8 cellular contexts compared by ENCODE assay signal in the genomic region with DNA sequence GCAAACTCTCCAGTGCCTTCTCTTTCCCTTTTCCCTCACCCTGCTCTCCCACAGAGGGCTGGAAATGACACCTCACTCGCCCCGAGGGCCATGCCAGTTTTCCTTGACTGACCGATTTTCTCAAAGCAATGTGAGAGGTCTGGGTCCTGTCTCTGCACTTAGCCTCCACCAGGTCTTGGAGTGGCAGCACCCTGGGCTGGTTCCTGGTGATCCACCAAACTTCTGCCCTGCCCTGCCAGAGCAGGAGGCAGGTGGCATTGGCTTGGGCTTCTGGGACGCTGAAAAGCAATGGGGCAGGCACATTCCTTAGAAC.
A peak's percentile ranks its signal among the peaks of the same experiment; 100 is the strongest.
DNase-seq lines count a peak whose midpoint lies in the region; ATAC-seq and TF ChIP-seq lines count a peak whose summit lies in the region.

No MANE protein-coding gene starts in this region.

- WGBS in hepatocyte (ENCODE audit: low lambda C conversion rate, missing lambda C conversion rate), result 4% methylated on average over 4 of the region's 4 CpGs
- WGBS in psoas muscle, 3 donors, result 52 to 62% (median 53%) methylated on average over 4 of the region's 4 CpGs

- H3K9me2 ChIP-seq in GM23338 (ENCODE audit: insufficient read depth), result no peaks in the 10 kb centered on the region
- H3K9me2 ChIP-seq in hepatocyte (replicated peaks; ENCODE audit: insufficient read depth), result no peaks in the 10 kb centered on the region

- H3K9me3 Mint-ChIP-seq in GM23338, result no peaks in the 10 kb centered on the region

- H3K9me3 ChIP-seq in hepatocyte (ENCODE audit: low read depth) (no peaks in the 10 kb centered on the region), psoas muscle (no peaks in the 10 kb centered on the region)

- TF ChIP-seq CTCF in GM23338 (conservative IDR thresholded peaks at IDR 0.05; ENCODE audit: low read depth in 2 of 2) (no peak), hepatocyte (IDR thresholded peaks at IDR 0.05; ENCODE audit: poor library complexity) (no peak), psoas muscle (IDR thresholded peaks at IDR 0.05) (no peak)

- peak overlapping the region; percentile 85 for H3K4me3 Mint-ChIP-seq in GM23338

- DNase-seq in GM23338 (ENCODE audit: low spot score) (peak; percentile 40), hepatocyte (ENCODE audit: low spot score) (no peak), psoas muscle (no peak), retina (no peak), inferior parietal cortex (ENCODE audit: extremely low spot score) (no peak)

- H3K4me3 ChIP-seq in GM23338 (peak overlapping the region; percentile 94), hepatocyte (peak overlapping the region; percentile 83), psoas muscle (peak overlapping the region; percentile 65)

- H3K27ac Mint-ChIP-seq in GM23338, result peak overlapping the region; percentile 77; the same call in 1 of the 2 replicates

- H3K36me3 Mint-ChIP-seq in GM23338 (ENCODE audit: low read depth), result no peaks in the 10 kb centered on the region; the same call in 2 of the 3 replicates

- H3K36me3 ChIP-seq in GM23338 (ENCODE audit: insufficient read depth) (no peaks in the 10 kb centered on the region), hepatocyte (replicated peaks; ENCODE audit: insufficient read depth, low read depth) (no peaks in the 10 kb centered on the region), psoas muscle (ENCODE audit: insufficient read depth in 1 of 2, low read depth in 1 of 2) (no peaks in the 10 kb centered on the region)

- peaks cover 12% of the 10 kb centered on the region for H3K27me3 Mint-ChIP-seq in GM23338 (ENCODE audit: insufficient read depth, low read depth, poor library complexity)

- H2AFZ ChIP-seq in GM23338 (no peak overlapping the region), hepatocyte (no peak overlapping the region)

- peak; percentile 3 for ATAC-seq in GM23338
- peak; percentile 11; the same call in 1 of the 3 replicates for ATAC-seq in SK-N-SH treated with all-trans-retinoic acid at 6 μM for 48 hours
- no peak for ATAC-seq in psoas muscle
- ATAC-seq in HG02642 (IDR thresholded peaks at IDR 0.05; ENCODE audit: poor library complexity, unreplicated experiment), result no peak
- no peak for ATAC-seq in HG02970 (IDR thresholded peaks at IDR 0.05; ENCODE audit: low FRiP score, unreplicated experiment)

- H3K4me1 Mint-ChIP-seq in GM23338, result peaks cover 53% of the 10 kb centered on the region

- H3F3A ChIP-seq in GM23338 (replicated peaks; ENCODE audit: low read depth), result peaks cover 21% of the 10 kb centered on the region

- H3K27me3 ChIP-seq in GM23338 (ENCODE audit: insufficient read depth) (no peaks in the 10 kb centered on the region), hepatocyte (no peaks in the 10 kb centered on the region), psoas muscle (ENCODE audit: insufficient read depth in 3 of 3, low read length in 2 of 3) (peaks cover 0 to 3% (median 0%) of the 10 kb centered on the region in 3 donors)

- H3K79me2 ChIP-seq in GM23338 (replicated peaks; ENCODE audit: insufficient read depth) (peaks cover 37% of the 10 kb centered on the region), hepatocyte (peaks cover 51% of the 10 kb centered on the region)

- H3K27ac ChIP-seq in GM23338 (ENCODE audit: low read depth), result 0 out of 2 replicates have a peak overlapping the region, but pooled peaks have one; percentile 59
- peak overlapping the region; percentile 93 for H3K27ac ChIP-seq in hepatocyte
- H3K27ac ChIP-seq in psoas muscle, result no peak overlapping the region

- peak overlapping the region; percentile 96 for H3K4me2 ChIP-seq in GM23338
- peak overlapping the region; percentile 80 for H3K4me2 ChIP-seq in hepatocyte

- H3K4me1 ChIP-seq in GM23338 (ENCODE audit: insufficient read depth) (peaks cover 33% of the 10 kb centered on the region), hepatocyte (ENCODE audit: insufficient read depth) (peaks cover 21% of the 10 kb centered on the region), psoas muscle (peaks cover 6% of the 10 kb centered on the region)

- intact Hi-C loops in psoas muscle (cut with DNase I), result no loop called here

- H4K20me1 ChIP-seq in GM23338 (replicated peaks; ENCODE audit: insufficient read depth) (no peaks in the 10 kb centered on the region; the same call in 1 of the 2 replicates), hepatocyte (ENCODE audit: insufficient read depth, poor library complexity, severe bottlenecking) (peaks cover 2% of the 10 kb centered on the region)

TF ChIP-seq in GM23338, 12 proteins besides CTCF, POLR2A, EP300 and RAD21 (continues in another document):
- no peak for TF ChIP-seq NANOG (IDR thresholded peaks at IDR 0.05; ENCODE audit: borderline replicate concordance)

TF ChIP-seq in SK-N-SH treated with all-trans-retinoic acid at 6 μM for 48 hours, 23 proteins besides CTCF, POLR2A, EP300 and RAD21 (continues in another document):
- TF ChIP-seq CSRNP3 (CRISPR knock-in tag; IDR thresholded peaks at IDR 0.05) (no peak), BACH2 (CRISPR knock-in tag; IDR thresholded peaks at IDR 0.05; ENCODE audit: borderline replicate concordance) (no peak), PATZ1 (CRISPR knock-in tag; IDR thresholded peaks at IDR 0.05; ENCODE audit: borderline replicate concordance) (no peak), TCF4 (CRISPR knock-in tag; IDR thresholded peaks at IDR 0.05; ENCODE audit: borderline replicate concordance) (no peak), ISL1 (CRISPR knock-in tag; IDR thresholded peaks at IDR 0.05) (no peak), TOX (CRISPR knock-in tag; IDR thresholded peaks at IDR 0.05; ENCODE audit: borderline replicate concordance) (no peak), CSDC2 (CRISPR knock-in tag; IDR thresholded peaks at IDR 0.05) (no peak), SNAI2 (CRISPR knock-in tag; IDR thresholded peaks at IDR 0.05) (no peak), ZFP30 (CRISPR knock-in tag; IDR thresholded peaks at IDR 0.05) (no peak), ZNF70 (CRISPR knock-in tag; IDR thresholded peaks at IDR 0.05) (no peak), TSHZ2 (CRISPR knock-in tag; IDR thresholded peaks at IDR 0.05) (no peak), ZNF8 (CRISPR knock-in tag; IDR thresholded peaks at IDR 0.05) (no peak)
- TF ChIP-seq, protein P1, sequence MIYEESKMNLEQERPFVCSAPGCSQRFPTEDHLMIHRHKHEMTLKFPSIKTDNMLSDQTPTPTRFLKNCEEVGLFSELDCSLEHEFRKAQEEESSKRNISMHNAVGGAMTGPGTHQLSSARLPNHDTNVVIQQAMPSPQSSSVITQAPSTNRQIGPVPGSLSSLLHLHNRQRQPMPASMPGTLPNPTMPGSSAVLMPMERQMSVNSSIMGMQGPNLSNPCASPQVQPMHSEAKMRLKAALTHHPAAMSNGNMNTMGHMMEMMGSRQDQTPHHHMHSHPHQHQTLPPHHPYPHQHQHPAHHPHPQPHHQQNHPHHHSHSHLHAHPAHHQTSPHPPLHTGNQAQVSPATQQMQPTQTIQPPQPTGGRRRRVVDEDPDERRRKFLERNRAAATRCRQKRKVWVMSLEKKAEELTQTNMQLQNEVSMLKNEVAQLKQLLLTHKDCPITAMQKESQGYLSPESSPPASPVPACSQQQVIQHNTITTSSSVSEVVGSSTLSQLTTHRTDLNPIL (CRISPR knock-in tag; IDR thresholded peaks at IDR 0.05; ENCODE audit: low read depth), result no peak

Comparison
In these comparisons a context has a peak if more than half of its experiments do, and no peak if none do; other contexts are left out.
1. ATAC-seq: peak in GM23338 (single experiment) and SK-N-SH treated with all-trans-retinoic acid at 6 μM for 48 hours (single experiment); none in psoas muscle (0 of 4), HG02642 (single experiment) and HG02970 (single experiment).
2. Peak in every context shown above with its lines, with median percentiles within 50 percentile points of each other: H3K4me3 ChIP-seq.